ENCODE assay signal across 8 cellular contexts in the genomic region with DNA sequence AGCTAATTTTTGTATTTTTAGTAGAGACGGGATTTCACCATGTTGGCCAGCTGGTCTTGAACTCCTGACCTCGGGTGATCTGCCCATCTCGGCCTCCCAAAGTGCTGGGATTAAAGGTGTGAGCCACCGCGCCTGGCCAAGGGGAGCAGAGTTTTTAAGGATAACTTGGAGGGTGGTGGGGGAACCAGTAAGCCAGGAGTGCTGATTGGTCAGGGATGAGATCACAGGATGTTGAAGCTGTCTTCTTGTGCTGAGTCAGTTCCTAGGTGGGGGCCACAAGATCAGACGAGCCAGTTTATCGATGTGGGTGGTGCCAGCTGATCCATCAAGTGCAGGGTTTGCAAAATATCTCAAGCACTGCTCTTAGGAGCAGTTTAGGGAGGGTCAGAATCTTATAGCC. TPM values are rescaled to one million over a fixed set of nuclear protein-coding genes. Genes with fewer than 3 reads are reported as not detected.
A peak's percentile ranks its signal among the peaks of the same experiment; 100 is the strongest.
DNase-seq lines count a peak whose midpoint lies in the region; ATAC-seq lines count a peak whose summit lies in the region.
"Not testable (repeated sequence)": the region's sequence is repeated elsewhere in the genome, so short reads cannot be mapped to it uniquely, and the experiment has no call there.

No MANE protein-coding gene starts in this region.

- not testable (repeated sequence) for H3K9me3 Mint-ChIP-seq in T-helper 1 cell treated with Interleukin-12 subunit alpha and Interleukin-12 subunit beta and Interleukin-4 antibody, amounts not matched to agents 30 μg/mL and 1 μg/mL, for 36 hours; activated CD4-positive, alpha-beta T cell treated with anti-CD3 and anti-CD28 coated beads, Interleukin-2, amount 10 ng/mL, durations not matched to agents 24 days and 14 days; activated T-cell treated with anti-CD3 and anti-CD28 coated beads, Interleukin-2, amount 50 U/mL, for 24 hours; activated naive CD4-positive, alpha-beta T cell treated with anti-CD3 and anti-CD28 coated beads, Interleukin-2, amount 10 ng/mL, durations not matched to agents 7 days and 5 days; effector memory CD8-positive, alpha-beta T cell

- not testable (repeated sequence) for H3K36me3 Mint-ChIP-seq in T-helper 1 cell treated with Interleukin-12 subunit alpha and Interleukin-12 subunit beta and Interleukin-4 antibody, amounts not matched to agents 30 μg/mL and 1 μg/mL, for 36 hours (ENCODE audit: low read depth); activated CD4-positive, alpha-beta T cell treated with anti-CD3 and anti-CD28 coated beads, Interleukin-2, amount 10 ng/mL, durations not matched to agents 24 days and 14 days (ENCODE audit: low read depth); activated T-cell treated with anti-CD3 and anti-CD28 coated beads, Interleukin-2, amount 50 U/mL, for 24 hours (ENCODE audit: low read depth); activated naive CD4-positive, alpha-beta T cell treated with anti-CD3 and anti-CD28 coated beads, Interleukin-2, amount 10 ng/mL, durations not matched to agents 7 days and 5 days; effector memory CD8-positive, alpha-beta T cell (ENCODE audit: insufficient read depth)

- H3K27ac Mint-ChIP-seq in T-helper 1 cell treated with Interleukin-12 subunit alpha and Interleukin-12 subunit beta and Interleukin-4 antibody, amounts not matched to agents 30 μg/mL and 1 μg/mL, for 36 hours: peak overlapping the region; percentile 92
- H3K27ac Mint-ChIP-seq in activated CD4-positive, alpha-beta T cell treated with anti-CD3 and anti-CD28 coated beads, Interleukin-2, amount 10 ng/mL, durations not matched to agents 24 days and 14 days: peak overlapping the region; percentile 84
- H3K27ac Mint-ChIP-seq in activated T-cell treated with anti-CD3 and anti-CD28 coated beads, Interleukin-2, amount 50 U/mL, for 24 hours: peak overlapping the region; percentile 96
- H3K27ac Mint-ChIP-seq in activated naive CD4-positive, alpha-beta T cell treated with anti-CD3 and anti-CD28 coated beads, Interleukin-2, amount 10 ng/mL, durations not matched to agents 7 days and 5 days: peak overlapping the region; percentile 80
- H3K27ac Mint-ChIP-seq in effector memory CD8-positive, alpha-beta T cell: peak overlapping the region; percentile 20 to 56

- CTCF ChIA-PET in activated naive CD4-positive, alpha-beta T cell treated with anti-CD3 and anti-CD28 coated beads, Interleukin-2, amount 10 ng/mL, durations not matched to agents 7 days and 5 days (lab: Charles Lee): interaction anchor here (2.7 to 6.4 kb wide), 2 partner anchors 15 to 105 kb away, joined by 8 to 48 read pairs; a partner anchor contains a TSS

- DNase-seq in A172 (ENCODE audit: low spot score): peak; percentile 25
- peak; percentile 58 for DNase-seq in HT1080 (ENCODE audit: low read depth)
- peak; percentile 68 for DNase-seq in activated CD4-positive, alpha-beta T cell treated with anti-CD3 and anti-CD28 coated beads, Interleukin-2, amount 10 ng/mL, durations not matched to agents 24 days and 14 days
- DNase-seq in activated T-cell treated with anti-CD3 and anti-CD28 coated beads, Interleukin-2, amount 50 U/mL, for 24 hours; activated naive CD4-positive, alpha-beta T cell treated with anti-CD3 and anti-CD28 coated beads, Interleukin-2, amount 10 ng/mL, durations not matched to agents 7 days and 5 days; effector memory CD8-positive, alpha-beta T cell: not testable (repeated sequence)
- peak; percentile 46 for DNase-seq in stimulated activated CD4-positive, alpha-beta T cell treated with anti-CD3 and anti-CD28 coated beads, Interleukin-15, amount 100 ng/mL, for 24 hours

- ATAC-seq in effector memory CD8-positive, alpha-beta T cell (replicated peaks): not testable (repeated sequence)

- peaks cover 45% of the 10 kb centered on the region for H3K4me1 Mint-ChIP-seq in T-helper 1 cell treated with Interleukin-12 subunit alpha and Interleukin-12 subunit beta and Interleukin-4 antibody, amounts not matched to agents 30 μg/mL and 1 μg/mL, for 36 hours (ENCODE audit: low read depth)
- H3K4me1 Mint-ChIP-seq in activated CD4-positive, alpha-beta T cell treated with anti-CD3 and anti-CD28 coated beads, Interleukin-2, amount 10 ng/mL, durations not matched to agents 24 days and 14 days: peaks cover 50% of the 10 kb centered on the region
- peaks cover 53% of the 10 kb centered on the region for H3K4me1 Mint-ChIP-seq in activated T-cell treated with anti-CD3 and anti-CD28 coated beads, Interleukin-2, amount 50 U/mL, for 24 hours (ENCODE audit: low read depth)
- peaks cover 49% of the 10 kb centered on the region for H3K4me1 Mint-ChIP-seq in activated naive CD4-positive, alpha-beta T cell treated with anti-CD3 and anti-CD28 coated beads, Interleukin-2, amount 10 ng/mL, durations not matched to agents 7 days and 5 days
- peaks cover 20 to 24% of the 10 kb centered on the region in 2 donors for H3K4me1 Mint-ChIP-seq in effector memory CD8-positive, alpha-beta T cell (ENCODE audit: low read depth in 2 of 2)

- intact Hi-C loops in activated CD4-positive, alpha-beta T cell treated with anti-CD3 and anti-CD28 coated beads, Interleukin-2, amount 10 ng/mL, durations not matched to agents 24 days and 14 days (cut with micrococcal nuclease): loop anchor here (5.0 kb wide), 1 partner anchor 148 kb away; a partner anchor contains a TSS

- H3K27me3 Mint-ChIP-seq in T-helper 1 cell treated with Interleukin-12 subunit alpha and Interleukin-12 subunit beta and Interleukin-4 antibody, amounts not matched to agents 30 μg/mL and 1 μg/mL, for 36 hours (ENCODE audit: low read depth); activated CD4-positive, alpha-beta T cell treated with anti-CD3 and anti-CD28 coated beads, Interleukin-2, amount 10 ng/mL, durations not matched to agents 24 days and 14 days; activated T-cell treated with anti-CD3 and anti-CD28 coated beads, Interleukin-2, amount 50 U/mL, for 24 hours; activated naive CD4-positive, alpha-beta T cell treated with anti-CD3 and anti-CD28 coated beads, Interleukin-2, amount 10 ng/mL, durations not matched to agents 7 days and 5 days: not testable (repeated sequence)
- peaks cover 7 to 13% of the 10 kb centered on the region in 2 donors for H3K27me3 Mint-ChIP-seq in effector memory CD8-positive, alpha-beta T cell

- H3K4me3 Mint-ChIP-seq in T-helper 1 cell treated with Interleukin-12 subunit alpha and Interleukin-12 subunit beta and Interleukin-4 antibody, amounts not matched to agents 30 μg/mL and 1 μg/mL, for 36 hours; activated CD4-positive, alpha-beta T cell treated with anti-CD3 and anti-CD28 coated beads, Interleukin-2, amount 10 ng/mL, durations not matched to agents 24 days and 14 days; activated naive CD4-positive, alpha-beta T cell treated with anti-CD3 and anti-CD28 coated beads, Interleukin-2, amount 10 ng/mL, durations not matched to agents 7 days and 5 days: not testable (repeated sequence)
- peak overlapping the region; percentile 42 for H3K4me3 Mint-ChIP-seq in activated T-cell treated with anti-CD3 and anti-CD28 coated beads, Interleukin-2, amount 50 U/mL, for 24 hours
- peak overlapping the region in 1 of 2 donors; percentile 32 for H3K4me3 Mint-ChIP-seq in effector memory CD8-positive, alpha-beta T cell

RNA-seq across cellular contexts. Expression of a gene that starts 45.3 kb away (rescaled TPM):
- total RNA-seq in A172 (2014; rRNA removed; shearing (Covaris generic)): 4.7 and 6.5 TPM in 2 replicates
- total RNA-seq in HT1080 (2014; rRNA removed; shearing (Covaris generic)): 22.5 and 24.3 TPM in 2 replicates
- 16.3 and 17.5 TPM in 2 replicates for polyA plus RNA-seq in HT1080 (2015; cell fraction: cytosol; rRNA removed)
- 5.5 and 6.7 TPM in 2 replicates for polyA plus RNA-seq in HT1080 (2015; cell fraction: nucleus; rRNA removed)
- 2.1 and 2.6 TPM in 2 replicates for total RNA-seq in activated CD4-positive, alpha-beta T cell treated with anti-CD3 and anti-CD28 coated beads, Interleukin-2, amount 10 ng/mL, durations not matched to agents 24 days and 14 days

Comparison
In these comparisons a context has a peak if more than half of its experiments do, and no peak if none do; other contexts are left out.
1. H3K27ac Mint-ChIP-seq: peak in every context shown above with its lines; median percentile 96 in activated T-cell treated with anti-CD3 and anti-CD28 coated beads, Interleukin-2, amount 50 U/mL, for 24 hours; 92 in T-helper 1 cell treated with Interleukin-12 subunit alpha and Interleukin-12 subunit beta and Interleukin-4 antibody, amounts not matched to agents 30 μg/mL and 1 μg/mL, for 36 hours; 84 in activated CD4-positive, alpha-beta T cell treated with anti-CD3 and anti-CD28 coated beads, Interleukin-2, amount 10 ng/mL, durations not matched to agents 24 days and 14 days; 80 in activated naive CD4-positive, alpha-beta T cell treated with anti-CD3 and anti-CD28 coated beads, Interleukin-2, amount 10 ng/mL, durations not matched to agents 7 days and 5 days; 38 in effector memory CD8-positive, alpha-beta T cell.